Comparison of ENCODE assay signal across 31 cellular contexts in the genomic region with DNA sequence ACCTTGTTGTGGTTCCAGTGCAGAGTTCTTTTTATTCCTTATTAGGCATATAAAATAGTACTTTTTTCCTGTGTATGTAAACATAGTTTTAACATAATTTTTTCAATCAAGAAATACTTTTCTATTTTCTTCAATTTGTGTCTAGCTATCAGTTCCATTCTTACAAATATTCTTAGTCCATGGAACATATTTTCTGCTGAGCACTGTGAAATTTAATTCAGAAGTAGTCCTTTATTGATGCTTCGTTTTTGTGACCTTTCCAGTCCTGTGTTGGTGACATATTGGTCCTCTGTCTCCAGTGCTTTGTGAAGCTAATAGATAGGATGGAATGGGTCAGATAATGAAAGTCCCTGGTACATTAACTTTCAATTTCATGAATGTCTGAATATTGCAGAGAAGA.
"Had no signal": no experiment of that assay in that cellular context is flagged by ENCODE, and none has a peak within 500 bp of the region (broad histone marks: within the 10 kb centered on the region; RNA-seq: fewer than 3 reads in every experiment).

No MANE protein-coding gene starts in this region.

- H3K4me3 ChIP-seq: neural progenitor cell, ovary, psoas muscle, skin epidermis, smooth muscle cell, spleen, suprapubic skin, testis, tibial artery, transverse colon, upper lobe of right lung, uterus had no signal

- H3K9ac ChIP-seq: neural progenitor cell, parathyroid adenoma had no signal

- H3K36me3 ChIP-seq: neural progenitor cell, ovary, spleen, suprapubic skin, tibial artery, transverse colon, upper lobe of right lung, uterus had no signal

- H3K27ac Mint-ChIP-seq: natural killer cell; nephron; neural progenitor cell; progenitor cell of endocrine pancreas; stimulated activated memory B cell treated with anti-CD40 and anti-IgM and Interleukin-4, amounts not matched to agents 10 μg/mL and 1 μg/mL and 100 μg/mL, for 72 hours; stimulated activated naive CD8-positive, alpha-beta T cell treated with anti-CD3 and anti-CD28 coated beads, Interleukin-15, amount 100 ng/mL, for 72 hours; type B pancreatic cell had no signal

- H3K36me3 Mint-ChIP-seq: natural killer cell; stimulated activated memory B cell treated with anti-CD40 and anti-IgM and Interleukin-4, amounts not matched to agents 10 μg/mL and 1 μg/mL and 100 μg/mL, for 72 hours had no signal

- H3K79me2 ChIP-seq: parathyroid adenoma had no signal

- H3K27ac ChIP-seq: neural progenitor cell, ovary, parathyroid adenoma, psoas muscle, skin epidermis, spleen, suprapubic skin, testis, tibial artery, transverse colon, upper lobe of right lung, uterus had no signal

- DNase-seq: natural killer cell; occipital lobe; ovary; posterior cingulate gyrus; psoas muscle; right cardiac atrium; spleen; stimulated activated CD4-positive, alpha-beta T cell treated with anti-CD3 and anti-CD28 coated beads, Interleukin-12 subunit alpha, Interleukin-12 subunit beta, amount 100 ng/mL, for 4 hours; stimulated activated CD4-positive, alpha-beta T cell treated with anti-CD3 and anti-CD28 coated beads, Interleukin-1b, Interleukin-23, amount 100 ng/mL, for 48 hours; stimulated activated CD4-positive, alpha-beta T cell treated with anti-CD3 and anti-CD28 coated beads, Interleukin-4, amount 100 ng/mL, for 1 hour; stimulated activated CD4-positive, alpha-beta T cell treated with anti-CD3 and anti-CD28 coated beads, Interleukin-4, amount 100 ng/mL, for 4 hours; stimulated activated CD8-positive, alpha-beta memory T cell treated with anti-CD3 and anti-CD28 coated beads, Interleukin-4, amount 100 ng/mL, for 48 hours; stimulated activated naive CD4-positive, alpha-beta T cell; stimulated activated naive CD8-positive, alpha-beta T cell treated with anti-CD3 and anti-CD28 coated beads, Interleukin-15, amount 100 ng/mL, for 72 hours; stimulated activated naive CD8-positive, alpha-beta T cell treated with anti-CD3 and anti-CD28 coated beads, Interleukin-15, Interleukin-2, amounts not matched to agents 100 U/mL and 50 U/mL, for 24 hours; substantia nigra; testis; tibial artery; transverse colon; upper lobe of right lung; uterus had no signal

- ATAC-seq: natural killer cell; psoas muscle; right cardiac atrium; sciatic nerve; stimulated activated memory B cell treated with anti-CD40 and anti-IgM and Interleukin-4, amounts not matched to agents 10 μg/mL and 1 μg/mL and 100 μg/mL, for 72 hours; stimulated activated naive CD8-positive, alpha-beta T cell treated with anti-CD3 and anti-CD28 coated beads, Interleukin-15, amount 100 ng/mL, for 72 hours; stimulated activated naive CD8-positive, alpha-beta T cell treated with anti-CD3 and anti-CD28 coated beads, Interleukin-15, Interleukin-2, amounts not matched to agents 100 U/mL and 50 U/mL, for 24 hours; upper lobe of right lung had no signal

- H3K4me1 ChIP-seq: neural progenitor cell, parathyroid adenoma, psoas muscle, spleen, suprapubic skin, testis, tibial artery, transverse colon, upper lobe of right lung, uterus had no signal

- H3K9me3 Mint-ChIP-seq: nephron; neural progenitor cell; stimulated activated memory B cell treated with anti-CD40 and anti-IgM and Interleukin-4, amounts not matched to agents 10 μg/mL and 1 μg/mL and 100 μg/mL, for 72 hours; type B pancreatic cell had no signal

- H3K27me3 Mint-ChIP-seq: progenitor cell of endocrine pancreas, type B pancreatic cell had no signal

- H3K4me1 Mint-ChIP-seq: natural killer cell; stimulated activated memory B cell treated with anti-CD40 and anti-IgM and Interleukin-4, amounts not matched to agents 10 μg/mL and 1 μg/mL and 100 μg/mL, for 72 hours; stimulated activated naive CD8-positive, alpha-beta T cell treated with anti-CD3 and anti-CD28 coated beads, Interleukin-15, amount 100 ng/mL, for 72 hours had no signal

- H3K4me3 Mint-ChIP-seq: natural killer cell; nephron; neural progenitor cell; stimulated activated memory B cell treated with anti-CD40 and anti-IgM and Interleukin-4, amounts not matched to agents 10 μg/mL and 1 μg/mL and 100 μg/mL, for 72 hours; stimulated activated naive CD8-positive, alpha-beta T cell treated with anti-CD3 and anti-CD28 coated beads, Interleukin-15, amount 100 ng/mL, for 72 hours; type B pancreatic cell had no signal

- H3K27me3 ChIP-seq: neural progenitor cell, ovary, spleen, suprapubic skin, testis, tibial artery, transverse colon, upper lobe of right lung, uterus had no signal

- H2AFZ ChIP-seq: neural progenitor cell, parathyroid adenoma had no signal

- H3K4me2 ChIP-seq: neural progenitor cell, smooth muscle cell had no signal

- H3K9me3 ChIP-seq: ovary, psoas muscle, spleen, suprapubic skin, testis, tibial artery, transverse colon, upper lobe of right lung, uterus had no signal
